ENCODE assay signal across 8 cellular contexts in genomic region chr9:94084314-94084713, GRCh38. TPM values are rescaled to one million over a fixed set of nuclear protein-coding genes. Genes with fewer than 3 reads are reported as not detected.
DNase-seq lines count a peak whose midpoint lies in the region; ATAC-seq and TF ChIP-seq lines count a peak whose summit lies in the region.

Gene PTPDC1 (plus strand): TSS chr9:94084464. CDS start chr9:94084531, 67 bp downstream.

- ATAC-seq in WTC11, result peak; percentile 90
- peak; percentile 30 for ATAC-seq in left ventricle myocardium superior
- ATAC-seq in stimulated activated effector memory CD8-positive, alpha-beta T cell treated with anti-CD3 and anti-CD28 coated beads, Interleukin-12 subunit alpha, Interleukin-12 subunit beta, amount 100 ng/mL, for 72 hours, result no peak

- peaks cover 7% of the 10 kb centered on the region; the same call in 1 of the 2 replicates for H3K36me3 Mint-ChIP-seq in WTC11
- peaks cover 10% of the 10 kb centered on the region for H3K36me3 Mint-ChIP-seq in stimulated activated naive CD8-positive, alpha-beta T cell treated with anti-CD3 and anti-CD28 coated beads, Interleukin-15, Interleukin-2, amounts not matched to agents 100 ng/mL and 50 ng/mL, for 24 hours (ENCODE audit: low read depth)
- H3K36me3 Mint-ChIP-seq in stimulated activated effector memory CD8-positive, alpha-beta T cell treated with anti-CD3 and anti-CD28 coated beads, Interleukin-12 subunit alpha, Interleukin-12 subunit beta, amount 100 ng/mL, for 72 hours, result no peaks in the 10 kb centered on the region

- H3K27me3 Mint-ChIP-seq in WTC11 (ENCODE audit: low read depth), result no peaks in the 10 kb centered on the region
- H3K27me3 Mint-ChIP-seq in stimulated activated naive CD8-positive, alpha-beta T cell treated with anti-CD3 and anti-CD28 coated beads, Interleukin-15, Interleukin-2, amounts not matched to agents 100 ng/mL and 50 ng/mL, for 24 hours, result no peaks in the 10 kb centered on the region

- H3K4me1 Mint-ChIP-seq in WTC11, result peaks cover 32% of the 10 kb centered on the region
- H3K4me1 Mint-ChIP-seq in stimulated activated naive CD8-positive, alpha-beta T cell treated with anti-CD3 and anti-CD28 coated beads, Interleukin-15, Interleukin-2, amounts not matched to agents 100 ng/mL and 50 ng/mL, for 24 hours (ENCODE audit: low read depth), result no peaks in the 10 kb centered on the region
- H3K4me1 Mint-ChIP-seq in stimulated activated effector memory CD8-positive, alpha-beta T cell treated with anti-CD3 and anti-CD28 coated beads, Interleukin-12 subunit alpha, Interleukin-12 subunit beta, amount 100 ng/mL, for 72 hours, result peaks cover 7% of the 10 kb centered on the region

- no peak for TF ChIP-seq CTCF in WTC11 (IDR thresholded peaks at IDR 0.05)

- intact Hi-C loops in left ventricle myocardium superior (cut with micrococcal nuclease), result no loop called here

- POLR2A ChIA-PET in WTC11 (lab: Charles Lee), result interaction anchor here (2.0 kb wide), 1 partner anchor 9 kb away, joined by 5 read pairs; no protein-coding TSS in a partner anchor

- peak within 1 kb of the TSS; percentile 47 for H3K4me3 Mint-ChIP-seq in WTC11
- peak within 1 kb of the TSS; percentile 64 for H3K4me3 Mint-ChIP-seq in stimulated activated naive CD8-positive, alpha-beta T cell treated with anti-CD3 and anti-CD28 coated beads, Interleukin-15, Interleukin-2, amounts not matched to agents 100 ng/mL and 50 ng/mL, for 24 hours
- H3K4me3 Mint-ChIP-seq in stimulated activated effector memory CD8-positive, alpha-beta T cell treated with anti-CD3 and anti-CD28 coated beads, Interleukin-12 subunit alpha, Interleukin-12 subunit beta, amount 100 ng/mL, for 72 hours, result no peak within 1 kb of the TSS

- peak within 1 kb of the TSS; percentile 28 for H3K27ac Mint-ChIP-seq in WTC11
- no peak within 1 kb of the TSS for H3K27ac Mint-ChIP-seq in stimulated activated naive CD8-positive, alpha-beta T cell treated with anti-CD3 and anti-CD28 coated beads, Interleukin-15, Interleukin-2, amounts not matched to agents 100 ng/mL and 50 ng/mL, for 24 hours
- no peak within 1 kb of the TSS for H3K27ac Mint-ChIP-seq in stimulated activated effector memory CD8-positive, alpha-beta T cell treated with anti-CD3 and anti-CD28 coated beads, Interleukin-12 subunit alpha, Interleukin-12 subunit beta, amount 100 ng/mL, for 72 hours

- DNase-seq in DMS153 treated with DMSO at 0.1 percent for 48 hours (lab: John Stamatoyannopoulos, UW; ENCODE audit: unreplicated experiment) (peak; percentile 13), DMS153 (lab: John Stamatoyannopoulos, UW) (no peak), WTC11 (ENCODE audit: low spot score) (peak; percentile 78), left ventricle myocardium superior (no peak), NCI-H1436 treated with DMSO at 0.1 percent for 48 hours (lab: John Stamatoyannopoulos, UW) (no peak)
- no peak for DNase-seq in stimulated activated effector memory CD8-positive, alpha-beta T cell treated with anti-CD3 and anti-CD28 coated beads, Interleukin-12 subunit alpha, Interleukin-12 subunit beta, amount 100 ng/mL, for 72 hours (ENCODE audit: low spot score in 2 of 2)
- no peak for DNase-seq in activated CD4-positive, alpha-beta T cell treated with anti-CD3 and anti-CD28 coated beads for 1 hour

- CTCF ChIA-PET in WTC11 (lab: Charles Lee), result interaction anchor here (1.3 to 2.0 kb wide), 5 partner anchors 20 to 129 kb away, joined by 3 to 12 read pairs (median 7); no protein-coding TSS in a partner anchor

- no peaks in the 10 kb centered on the region for H3K9me3 Mint-ChIP-seq in WTC11
- H3K9me3 Mint-ChIP-seq in stimulated activated naive CD8-positive, alpha-beta T cell treated with anti-CD3 and anti-CD28 coated beads, Interleukin-15, Interleukin-2, amounts not matched to agents 100 ng/mL and 50 ng/mL, for 24 hours, result no peaks in the 10 kb centered on the region
- no peaks in the 10 kb centered on the region for H3K9me3 Mint-ChIP-seq in stimulated activated effector memory CD8-positive, alpha-beta T cell treated with anti-CD3 and anti-CD28 coated beads, Interleukin-12 subunit alpha, Interleukin-12 subunit beta, amount 100 ng/mL, for 72 hours

TF ChIP-seq in WTC11, 78 proteins besides CTCF, POLR2A, EP300 and RAD21 (continues in another document):
- TF ChIP-seq ZSCAN18 (CRISPR knock-in tag; IDR thresholded peaks at IDR 0.05), result no peak
- peak; percentile 86 for TF ChIP-seq GABPB1 (CRISPR knock-in tag; IDR thresholded peaks at IDR 0.05)
- TF ChIP-seq ZNF425 (CRISPR knock-in tag; conservative IDR thresholded peaks at IDR 0.05), result no peak
- TF ChIP-seq OVOL2 (CRISPR knock-in tag; IDR thresholded peaks at IDR 0.05; ENCODE audit: borderline replicate concordance), result no peak
- 0 out of 2 replicates have a peak, but pooled peaks have one; percentile 56 for TF ChIP-seq ZBTB21 (CRISPR knock-in tag; IDR thresholded peaks at IDR 0.05; ENCODE audit: borderline replicate concordance)
- TF ChIP-seq ATF2 (CRISPR knock-in tag; IDR thresholded peaks at IDR 0.05; ENCODE audit: borderline replicate concordance, low read depth), result no peak
- no peak for TF ChIP-seq GTF2I (CRISPR knock-in tag; conservative IDR thresholded peaks at IDR 0.05)
- no peak for TF ChIP-seq ERG (CRISPR knock-in tag; IDR thresholded peaks at IDR 0.05)
- no peak for TF ChIP-seq FOXK1 (CRISPR knock-in tag; IDR thresholded peaks at IDR 0.05)
- TF ChIP-seq JUN (CRISPR knock-in tag; IDR thresholded peaks at IDR 0.05), result no peak
- TF ChIP-seq JAZF1 (CRISPR knock-in tag; IDR thresholded peaks at IDR 0.05), result no peak
- TF ChIP-seq ZNF423 (CRISPR knock-in tag; IDR thresholded peaks at IDR 0.05), result no peak
- no peak for TF ChIP-seq SMAD4 (CRISPR knock-in tag; IDR thresholded peaks at IDR 0.05)
- no peak for TF ChIP-seq ZNF512 (CRISPR knock-in tag; IDR thresholded peaks at IDR 0.05; ENCODE audit: borderline replicate concordance)
- no peak for TF ChIP-seq ELF4 (CRISPR knock-in tag; IDR thresholded peaks at IDR 0.05; ENCODE audit: low read depth)

RNA-seq across cellular contexts. Expression of gene PTPDC1, which starts in this region (rescaled TPM):
- 8.9 to 9.5 TPM (median 9.2 TPM) in 3 replicates for total RNA-seq in WTC11 (2021)
- 8.3 TPM for total RNA-seq in left ventricle myocardium superior

Comparison
In these comparisons a context has a peak if more than half of its experiments do, and no peak if none do; other contexts are left out.
1. DNase-seq: peak in DMS153 treated with DMSO at 0.1 percent for 48 hours (single experiment) and WTC11 (single experiment); none in DMS153 (single experiment), left ventricle myocardium superior (single experiment), stimulated activated effector memory CD8-positive, alpha-beta T cell treated with anti-CD3 and anti-CD28 coated beads, Interleukin-12 subunit alpha, Interleukin-12 subunit beta, amount 100 ng/mL, for 72 hours (0 of 2), NCI-H1436 treated with DMSO at 0.1 percent for 48 hours (single experiment) and activated CD4-positive, alpha-beta T cell treated with anti-CD3 and anti-CD28 coated beads for 1 hour (single experiment).